In the genomic region with DNA sequence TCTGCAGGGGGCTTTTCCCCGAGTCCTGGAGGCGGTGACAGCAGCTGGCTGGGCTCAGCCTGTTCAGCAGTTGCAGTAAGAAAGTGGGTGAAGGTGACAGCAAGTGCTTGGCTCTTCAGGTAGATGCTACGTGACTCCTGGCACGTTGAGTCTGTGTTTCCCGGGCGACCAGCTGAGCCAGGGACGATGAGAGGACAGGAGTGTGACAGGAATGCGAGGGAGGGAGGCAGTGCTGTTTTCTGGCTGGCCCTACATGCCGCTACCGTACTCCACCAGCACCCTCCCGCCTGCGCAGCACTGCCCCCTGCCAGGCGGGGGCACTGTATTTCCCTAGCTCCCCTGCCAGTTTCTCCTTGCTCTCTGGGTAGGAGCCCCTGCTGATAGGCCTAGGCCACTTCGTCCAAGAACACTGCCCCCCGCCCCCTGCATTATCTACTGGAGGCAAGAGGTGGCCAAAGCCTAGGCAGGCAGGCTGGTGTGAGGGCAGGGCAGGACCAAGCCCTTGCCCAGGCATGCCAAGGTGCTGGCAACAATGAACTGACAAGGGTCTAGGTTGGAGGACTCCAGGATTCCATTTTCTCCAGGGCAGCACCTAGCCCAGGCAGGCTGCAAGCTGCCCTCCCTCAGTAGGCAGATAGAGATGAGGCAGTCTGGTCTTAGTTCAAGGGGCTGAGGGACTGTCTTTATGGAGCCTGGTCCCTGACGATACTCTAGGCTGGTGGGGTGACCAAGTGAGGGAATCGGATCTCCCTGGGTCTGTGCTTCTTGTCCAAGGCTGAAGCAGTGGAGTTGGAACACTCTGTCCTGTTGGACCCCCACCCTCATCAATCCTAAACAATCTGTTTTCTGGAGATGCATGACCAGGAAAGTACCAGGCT, we compare ENCODE assay signal across 8 cellular contexts. TPM values are rescaled to one million over a fixed set of nuclear protein-coding genes. Genes with fewer than 3 reads are reported as not detected.
DNase-seq lines count a peak whose midpoint lies in the region; ATAC-seq and TF ChIP-seq lines count a peak whose summit lies in the region.

No MANE protein-coding gene starts in this region.

- H3K4me3 Mint-ChIP-seq in activated naive CD8-positive, alpha-beta T cell treated with anti-CD3 and anti-CD28 coated beads, Interleukin-2, amount 10 ng/mL, durations not matched to agents 7 days and 5 days = peak overlapping the region; percentile 76

- no peak overlapping the region for H2AFZ ChIP-seq in Karpas-422 (ENCODE audit: low read length)

- no peaks in the 10 kb centered on the region for H3K36me3 ChIP-seq in Karpas-422 (ENCODE audit: insufficient read depth, low read length)
- H3K36me3 ChIP-seq in heart right ventricle = peaks cover 0 to 32% (median 12%) of the 10 kb centered on the region in 9 donors

- peaks cover 14% of the 10 kb centered on the region; the same call in 1 of the 2 replicates for H4K20me1 ChIP-seq in Karpas-422 (ENCODE audit: insufficient read depth, low read depth, low read length)

- no peaks in the 10 kb centered on the region for H3K9me3 Mint-ChIP-seq in activated naive CD8-positive, alpha-beta T cell treated with anti-CD3 and anti-CD28 coated beads, Interleukin-2, amount 10 ng/mL, durations not matched to agents 7 days and 5 days

- H3K27me3 ChIP-seq in Karpas-422 (ENCODE audit: low read length) (no peaks in the 10 kb centered on the region), heart right ventricle (no peaks in the 10 kb centered on the region)

- H3K9me3 ChIP-seq in Karpas-422 (ENCODE audit: low read length) = no peaks in the 10 kb centered on the region
- H3K9me3 ChIP-seq in heart right ventricle = no peaks in the 10 kb centered on the region

- POLR2A ChIA-PET in activated naive CD8-positive, alpha-beta T cell treated with anti-CD3 and anti-CD28 coated beads, Interleukin-2, amount 10 ng/mL, durations not matched to agents 7 days and 5 days (lab: Charles Lee) = interaction anchor here (1.1 to 4.2 kb wide), 7 partner anchors 23 to 106 kb away, joined by 3 to 24 read pairs (median 5); partner anchors contain the start of genes GTPBP2, MAD2L1BP, RSPH9 and VEGFA

- peak overlapping the region; percentile 40 for H3K27ac ChIP-seq in 22Rv1
- H3K27ac ChIP-seq in Karpas-422 (ENCODE audit: low read length) = no peak overlapping the region
- peak overlapping the region in 9 of 10 donors; percentile 19 to 85 (median 79) for H3K27ac ChIP-seq in heart right ventricle

- H3K79me2 ChIP-seq in Karpas-422 (ENCODE audit: low read length) = no peaks in the 10 kb centered on the region

- peak overlapping the region; percentile 28 for H3K9ac ChIP-seq in Karpas-422 (ENCODE audit: low read length)

- no peak overlapping the region for H3K4me2 ChIP-seq in Karpas-422 (ENCODE audit: low read depth, low read length, poor library complexity, severe bottlenecking)

- H3K4me3 ChIP-seq in Karpas-422 (ENCODE audit: low read length) (no peak overlapping the region), heart right ventricle (no peak overlapping the region)

- in situ Hi-C loops in GM18951 (cut with MboI; ENCODE audit: low sequenced_read_pairs, unreplicated experiment) = no loop called here

- peak; percentile 86 for TF ChIP-seq CTCF in 22Rv1 (IDR thresholded peaks at IDR 0.05)
- peak; percentile 22 to 67 (median 55) for TF ChIP-seq CTCF in heart right ventricle (IDR thresholded peaks at IDR 0.05)

- DNase-seq in Karpas-422 (peak; percentile 86), RPMI7951 (ENCODE audit: low read depth) (peak; percentile 65), heart right ventricle (peak; percentile 57 to 59), putamen (ENCODE audit: low spot score) (peak; percentile 68), GDM1 (lab: John Stamatoyannopoulos, UW) (no peak)
- peak; percentile 67 for DNase-seq in activated naive CD8-positive, alpha-beta T cell treated with anti-CD3 and anti-CD28 coated beads, Interleukin-2, amount 10 ng/mL, durations not matched to agents 7 days and 5 days

- H3K4me1 ChIP-seq in Karpas-422 (ENCODE audit: low read length) = peaks cover 10% of the 10 kb centered on the region
- peaks cover 26 to 49% (median 41%) of the 10 kb centered on the region in 9 donors for H3K4me1 ChIP-seq in heart right ventricle

- H3K36me3 Mint-ChIP-seq in activated naive CD8-positive, alpha-beta T cell treated with anti-CD3 and anti-CD28 coated beads, Interleukin-2, amount 10 ng/mL, durations not matched to agents 7 days and 5 days = peaks cover 11% of the 10 kb centered on the region

- intact Hi-C loops in heart right ventricle (cut with DNase I) = loop anchor here (2.0 to 10.0 kb wide), 13 partner anchors 49 to 410 kb away; partner anchors contain the start of gene VEGFA (in 1 of the 10)

- ATAC-seq in activated naive CD8-positive, alpha-beta T cell treated with anti-CD3 and anti-CD28 coated beads, Interleukin-2, amount 10 ng/mL, durations not matched to agents 7 days and 5 days (ENCODE audit: low read depth) = peak; percentile 62
- peak; percentile 44 to 76 (median 67) for ATAC-seq in heart right ventricle

- peaks cover 39% of the 10 kb centered on the region for H3K4me1 Mint-ChIP-seq in activated naive CD8-positive, alpha-beta T cell treated with anti-CD3 and anti-CD28 coated beads, Interleukin-2, amount 10 ng/mL, durations not matched to agents 7 days and 5 days

- H3K27me3 Mint-ChIP-seq in activated naive CD8-positive, alpha-beta T cell treated with anti-CD3 and anti-CD28 coated beads, Interleukin-2, amount 10 ng/mL, durations not matched to agents 7 days and 5 days = no peaks in the 10 kb centered on the region

- 18 to 26% methylated on average over 17 of the region's 17 CpGs for WGBS in heart right ventricle, 2 donors

- H3K9me2 ChIP-seq in Karpas-422 (replicated peaks; ENCODE audit: insufficient read depth, low read length) = no peaks in the 10 kb centered on the region

- H3K27ac Mint-ChIP-seq in activated naive CD8-positive, alpha-beta T cell treated with anti-CD3 and anti-CD28 coated beads, Interleukin-2, amount 10 ng/mL, durations not matched to agents 7 days and 5 days = peak overlapping the region; percentile 82

- TF ChIP-seq POLR2A in GM18951 (IDR thresholded peaks at IDR 0.05; ENCODE audit: extremely low read depth, insufficient read depth, insufficient read length) = peak; percentile 19

RNA-seq across cellular contexts. Expression of gene MRPS18A, which starts 19.2 kb away (rescaled TPM):
- total RNA-seq in Karpas-422 (2014; rRNA removed; shearing (Covaris generic); ENCODE audit: low replicate concordance) = 53.2 and 82.4 TPM in 2 replicates
- total RNA-seq in RPMI7951 (2014; rRNA removed; shearing (Covaris generic)) = 68.5 and 68.7 TPM in 2 replicates
- total RNA-seq in activated naive CD8-positive, alpha-beta T cell treated with anti-CD3 and anti-CD28 coated beads, Interleukin-2, amount 10 ng/mL, durations not matched to agents 7 days and 5 days = 10 to 100 TPM; 38.3 to 40.3 TPM
- total RNA-seq in heart right ventricle = 10 to 100 TPM; 36.0 to 52.9 (median 40.6) TPM
- 100 to 1,000 TPM in 1 of 2 donors, 10 to 100 TPM in 1; 30.4 to 103 TPM for polyA plus RNA-seq in heart right ventricle

RNA-seq across cellular contexts. Expression of gene RSPH9, which starts 23.6 kb away (rescaled TPM):
- total RNA-seq in Karpas-422 (2014; rRNA removed; shearing (Covaris generic); ENCODE audit: low replicate concordance) = not detected in 2 replicates
- 1.1 and 1.3 TPM in 2 replicates for total RNA-seq in RPMI7951 (2014; rRNA removed; shearing (Covaris generic))
- not detected for total RNA-seq in activated naive CD8-positive, alpha-beta T cell treated with anti-CD3 and anti-CD28 coated beads, Interleukin-2, amount 10 ng/mL, durations not matched to agents 7 days and 5 days
- under 1 TPM in 5 of 10 donors, not detected in 5; 0.09 to 0.15 (median 0.12) TPM for total RNA-seq in heart right ventricle
- polyA plus RNA-seq in heart right ventricle = under 1 TPM; 0.44 to 0.45 TPM

RNA-seq across cellular contexts. Expression of gene MAD2L1BP, which starts 32.8 kb away (rescaled TPM):
- 28.5 and 32.2 TPM in 2 replicates for total RNA-seq in Karpas-422 (2014; rRNA removed; shearing (Covaris generic); ENCODE audit: low replicate concordance)
- total RNA-seq in RPMI7951 (2014; rRNA removed; shearing (Covaris generic)) = 71.7 and 86.2 TPM in 2 replicates
- 10 to 100 TPM; 39.7 to 40.2 TPM for total RNA-seq in activated naive CD8-positive, alpha-beta T cell treated with anti-CD3 and anti-CD28 coated beads, Interleukin-2, amount 10 ng/mL, durations not matched to agents 7 days and 5 days
- total RNA-seq in heart right ventricle = 10 to 100 TPM; 20.7 to 34.8 (median 28.1) TPM
- polyA plus RNA-seq in heart right ventricle = 10 to 100 TPM; 13.5 to 29.2 TPM

RNA-seq across cellular contexts. Expression of gene GTPBP2, which starts 39.3 kb away (rescaled TPM):
- 70.3 and 72.3 TPM in 2 replicates for total RNA-seq in Karpas-422 (2014; rRNA removed; shearing (Covaris generic); ENCODE audit: low replicate concordance)
- total RNA-seq in RPMI7951 (2014; rRNA removed; shearing (Covaris generic)) = 39.5 and 42.4 TPM in 2 replicates
- 100 to 1,000 TPM; 107 to 115 TPM for total RNA-seq in activated naive CD8-positive, alpha-beta T cell treated with anti-CD3 and anti-CD28 coated beads, Interleukin-2, amount 10 ng/mL, durations not matched to agents 7 days and 5 days
- 10 to 100 TPM; 19.5 to 32.1 (median 25.1) TPM for total RNA-seq in heart right ventricle
- polyA plus RNA-seq in heart right ventricle = 10 to 100 TPM; 37.3 to 37.9 TPM
